In genomic region chr12:133181238-133181959, GRCh38 we compare ENCODE assay signal across 8 cellular contexts. TPM values are rescaled to one million over a fixed set of nuclear protein-coding genes. Genes with fewer than 3 reads are reported as not detected.
DNase-seq lines count a peak whose midpoint lies in the region; ATAC-seq and TF ChIP-seq lines count a peak whose summit lies in the region.

Gene ZNF268 (plus strand): TSS chr12:133181495. CDS start chr12:133181998, 503 bp downstream.

- H3K4me3 ChIP-seq in HUES64 (ENCODE audit: low read length): peak within 1 kb of the TSS; percentile 96
- H3K4me3 ChIP-seq in OCI-LY7 (ENCODE audit: low read depth, low read length, poor library complexity, severe bottlenecking): peak within 1 kb of the TSS; percentile 82

- H3K27me3 ChIP-seq in HUES64 (ENCODE audit: insufficient read depth, low read length): no peaks in the 10 kb centered on the region

- peak within 1 kb of the TSS; percentile 79 for H3K27ac ChIP-seq in HUES64 (ENCODE audit: low read depth, low read length)
- H3K27ac ChIP-seq in OCI-LY7 (ENCODE audit: low read depth, low read length, poor library complexity, severe bottlenecking): peak within 1 kb of the TSS; percentile 40
- peak within 1 kb of the TSS; percentile 45 for H3K27ac ChIP-seq in epithelial cell of prostate

- POLR2A ChIA-PET in OCI-LY7 (lab: Charles Lee): interaction anchor here (0.6 to 1.4 kb wide), 6 partner anchors 9 to 247 kb away, joined by 3 to 4 read pairs (median 3); partner anchors contain the start of genes ZNF26 and ZNF891

- H3K79me2 ChIP-seq in OCI-LY7 (ENCODE audit: insufficient read depth, low read depth, low read length): no peaks in the 10 kb centered on the region; the same call in 1 of the 2 replicates

- H3K9me3 ChIP-seq in HUES64 (ENCODE audit: insufficient read depth, low read depth, low read length) (peaks cover 74% of the 10 kb centered on the region), OCI-LY7 (ENCODE audit: low read length) (peaks cover 56% of the 10 kb centered on the region)

- DNase-seq in DMS 273 treated with DMSO at 0.1 percent for 48 hours (lab: John Stamatoyannopoulos, UW): peak; percentile 63
- DNase-seq in OCI-LY7 (ENCODE audit: low spot score): peak; percentile 98
- DNase-seq in activated T-cell treated with anti-CD3 and anti-CD28 coated beads for 4 hours: peak; percentile 88
- DNase-seq in epithelial cell of prostate (ENCODE audit: low read depth, low spot score): peak; percentile 57
- peak; percentile 95 for DNase-seq in mucosa of gallbladder (ENCODE audit: low spot score)
- peak; percentile 75 to 82 for DNase-seq in stimulated activated CD8-positive, alpha-beta memory T cell treated with anti-CD3 and anti-CD28 coated beads, Interleukin-4, amount 100 ng/mL, for 4 hours (ENCODE audit: low read depth in 2 of 2, low spot score in 1 of 2)

- peak; percentile 94 for ATAC-seq in GM21447 (IDR thresholded peaks at IDR 0.05; ENCODE audit: unreplicated experiment)

- H3K4me2 ChIP-seq in OCI-LY7 (ENCODE audit: low read length): peak within 1 kb of the TSS; percentile 81

- intact Hi-C loops in OCI-LY7 (cut with micrococcal nuclease; ENCODE audit: unreplicated experiment): loop anchor here (1.0 kb wide), 3 partner anchors 50 to 195 kb away; partner anchors contain the start of genes ZNF140 and ZNF26

- H3K9me2 ChIP-seq in OCI-LY7 (ENCODE audit: insufficient read depth, low read length): no peaks in the 10 kb centered on the region

- peak; percentile 90 for TF ChIP-seq CTCF in OCI-LY7 (conservative IDR thresholded peaks at IDR 0.05; ENCODE audit: low read length)

- CTCF ChIA-PET in OCI-LY7 (lab: Charles Lee; ENCODE audit: unreplicated experiment): interaction anchor here (0.6 kb wide), 1 partner anchor 1583 kb away, joined by 4 read pairs; no protein-coding TSS in a partner anchor

- H2AFZ ChIP-seq in OCI-LY7 (ENCODE audit: low read length): peak within 1 kb of the TSS; percentile 87

- H3K4me1 ChIP-seq in HUES64 (ENCODE audit: insufficient read depth, low read length) (no peaks in the 10 kb centered on the region), OCI-LY7 (ENCODE audit: insufficient read depth, low read length, poor library complexity, severe bottlenecking) (peaks cover 7% of the 10 kb centered on the region)

- H3K9ac ChIP-seq in HUES64 (ENCODE audit: low read depth, low read length): peak within 1 kb of the TSS; percentile 94

- H3K36me3 ChIP-seq in HUES64 (ENCODE audit: insufficient read depth, low read length): peaks cover 42% of the 10 kb centered on the region
- H3K36me3 ChIP-seq in OCI-LY7 (ENCODE audit: insufficient read depth, low read length): peaks cover 45% of the 10 kb centered on the region

- H4K20me1 ChIP-seq in OCI-LY7 (ENCODE audit: insufficient read depth, low read length): no peaks in the 10 kb centered on the region

- WGBS in HUES64: under 1% methylated on average over 40 of the region's 40 CpGs

- BruUV-seq in OCI-LY7 (replicated peaks; lab: Mats Ljungman, UMichigan): no TSS peak

RNA-seq across cellular contexts. Expression of gene ZNF268, which starts in this region (rescaled TPM):
- 17.4 TPM for polyA plus RNA-seq in HUES64 (2013, experiment 1 of 2)
- polyA plus RNA-seq in HUES64 (2013, experiment 2 of 2): 15.8 TPM
- 7.7 and 19.1 TPM in 2 replicates for total RNA-seq in OCI-LY7 (2014; rRNA removed; shearing (Covaris generic))
- total RNA-seq in OCI-LY7 (2022) (17.9 and 21.4 TPM in 2 replicates), mucosa of gallbladder (21.5 TPM)

Comparison
In these comparisons a context has a peak if more than half of its experiments do, and no peak if none do; other contexts are left out.
1. Peak in every context shown above with its lines: DNase-seq, ATAC-seq, H3K4me3 ChIP-seq and H3K27ac ChIP-seq.